Comparison of ENCODE assay signal across 11 cellular contexts in the genomic region with DNA sequence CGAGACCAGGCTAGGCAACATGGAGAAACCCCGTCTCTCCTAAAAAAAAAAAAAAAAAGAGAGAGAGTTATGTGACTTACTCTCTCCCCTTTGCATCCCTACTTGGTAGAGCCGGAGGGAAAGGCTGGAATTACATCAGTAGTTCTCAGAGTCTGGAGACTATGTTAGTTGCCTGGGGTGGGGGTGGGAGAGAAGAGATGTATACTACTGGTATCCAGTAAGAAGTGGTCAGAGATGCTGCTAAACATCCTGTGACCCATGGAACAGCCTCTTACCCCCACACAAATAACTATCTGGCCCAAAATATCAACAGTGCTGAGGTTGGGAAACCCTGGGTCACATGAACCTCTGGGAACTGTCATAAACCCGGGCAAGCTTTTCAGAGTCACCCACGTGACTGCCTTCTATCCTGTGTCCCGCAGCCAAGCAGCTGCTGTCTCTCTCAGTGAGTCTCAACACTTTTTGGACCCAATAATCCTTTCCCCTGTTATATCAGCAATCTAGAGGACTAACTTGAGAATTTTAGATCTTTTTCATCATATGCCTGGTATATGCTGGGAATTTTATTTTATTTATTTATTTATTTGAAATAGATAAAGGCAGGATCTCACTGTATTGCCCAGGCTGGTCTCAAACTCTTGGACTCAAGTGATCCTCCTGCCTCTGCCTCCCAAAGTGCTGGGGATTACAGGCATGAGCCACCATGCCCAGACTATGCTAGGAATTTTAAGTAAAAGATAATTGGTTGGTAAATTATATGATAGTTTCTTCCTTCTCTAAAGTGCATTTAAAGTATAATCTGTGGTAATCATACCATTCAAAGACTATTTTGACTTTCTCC. TPM values are rescaled to one million over a fixed set of nuclear protein-coding genes. Genes with fewer than 3 reads are reported as not detected.
DNase-seq lines count a peak whose midpoint lies in the region; ATAC-seq, FAIRE-seq and TF ChIP-seq lines count a peak whose summit lies in the region.
"Had no signal": no experiment of that assay in that cellular context is flagged by ENCODE, and none has a peak within 500 bp of the region (broad histone marks: within the 10 kb centered on the region; RNA-seq: fewer than 3 reads in every experiment).

No MANE protein-coding gene starts in this region.

- no peak for TF ChIP-seq RAD21 in HepG2 (CRISPR knock-in tag; IDR thresholded peaks at IDR 0.05)

- H3K27ac ChIP-seq in HepG2 (ENCODE audit: extremely low read length, insufficient read depth, low read length) (no peak overlapping the region), tibial nerve (peak overlapping the region in 2 of 4 donors; percentile 67 to 72)

- H3K9me3 ChIP-seq in HepG2 (ENCODE audit: low read length) (no peaks in the 10 kb centered on the region), tibial nerve (no peaks in the 10 kb centered on the region)

- TF ChIP-seq EP300 in HepG2 (IDR thresholded peaks at IDR 0.05; ENCODE audit: low read depth in 2 of 2, low read length in 2 of 2): no peak
- TF ChIP-seq EP300 in HepG2 (CRISPR knock-in tag; IDR thresholded peaks at IDR 0.05; ENCODE audit: borderline replicate concordance): no peak
- peak; percentile 60 to 75 for TF ChIP-seq EP300 in tibial nerve (IDR thresholded peaks at IDR 0.05)

- no peaks in the 10 kb centered on the region for H3K79me2 ChIP-seq in HepG2 (ENCODE audit: insufficient read depth, low read length)

- ATAC-seq in HepG2 (no peak), GM18520 (IDR thresholded peaks at IDR 0.05; ENCODE audit: unreplicated experiment) (no peak)

- intact Hi-C loops in HepG2 (cut with micrococcal nuclease; ENCODE audit: unreplicated experiment): no loop called here

- POLR2A ChIA-PET in HepG2 (lab: Yijun Ruan, JAX): interaction anchor here (1.2 to 1.4 kb wide), 2 partner anchors 8 to 9 kb away, joined by 7 to 11 read pairs; partner anchors contain the start of gene EIF1

- CTCF ChIA-PET in HepG2 (lab: Yijun Ruan, JAX; ENCODE audit: low intra/inter-chr PET ratio, low total read pairs): no interaction called here

- H3K36me3 ChIP-seq in HepG2 (replicated peaks in 1 of 2; ENCODE audit: control insufficient read depth in 1 of 2, insufficient read depth in 2 of 2, low read length in 2 of 2) (peaks cover 7 to 17% of the 10 kb centered on the region in 2 experiments), tibial nerve (peaks cover 4 to 33% (median 16%) of the 10 kb centered on the region in 3 donors)

- peaks cover 9% of the 10 kb centered on the region for H4K20me1 ChIP-seq in HepG2 (ENCODE audit: insufficient read depth, low read length)

- no peak for TF ChIP-seq CTCF in HepG2 (CRISPR knock-in tag; IDR thresholded peaks at IDR 0.05)
- no peak for TF ChIP-seq CTCF in tibial nerve (IDR thresholded peaks at IDR 0.05)

- DNase-seq in NCI-H82 (lab: John Stamatoyannopoulos, UW) (peak; percentile 36), NCI-H82 treated with DMSO at 0.1 percent for 48 hours (lab: John Stamatoyannopoulos, UW; ENCODE audit: unreplicated experiment) (no peak), cerebellum (ENCODE audit: low spot score) (peak; percentile 36), HepG2 (ENCODE audit: low spot score) (no peak), tibial nerve (ENCODE audit: low spot score in 2 of 2) (peak; percentile 54 to 87), NCI-H1092 (lab: John Stamatoyannopoulos, UW) (no peak)
- DNase-seq in NK-92 treated with Interleukin-12 subunit alpha and Interleukin-12 subunit beta, amount 100 ng/mL, for 24 hours (lab: John Stamatoyannopoulos, UW): no peak
- DNase-seq: activated CD4-positive, CD25-positive, alpha-beta regulatory T cell treated with anti-CD3 and anti-CD28 coated beads, Interleukin-2, amount 50 U/mL, for 72 hours; NCI-H2029 had no signal

- WGBS in HepG2 (ENCODE audit: low lambda C conversion rate): 22% methylated on average over 6 of the region's 6 CpGs
- 26 to 36% methylated on average over 6 of the region's 6 CpGs for WGBS in tibial nerve, 2 donors

- FAIRE-seq in HepG2 (lab: Jason Lieb, UNC): peak; percentile 46

- TF ChIP-seq POLR2A in HepG2 (IDR thresholded peaks at IDR 0.05; ENCODE audit: insufficient read depth in 1 of 2, low read depth in 2 of 2, low read length in 2 of 2) (no peak), tibial nerve (IDR thresholded peaks at IDR 0.05) (peak in 1 of 2 donors; percentile 17)

- no peak overlapping the region for H2AFZ ChIP-seq in HepG2 (ENCODE audit: low read length)

- no peak overlapping the region for H3K4me2 ChIP-seq in HepG2 (ENCODE audit: low read depth, low read length)

- H3K27me3 ChIP-seq in HepG2 (ENCODE audit: control insufficient read depth in 1 of 2, insufficient read depth in 2 of 2, low read length in 2 of 2): no peaks in the 10 kb centered on the region
- no peaks in the 10 kb centered on the region for H3K27me3 ChIP-seq in tibial nerve

- no peak overlapping the region for H3K4me3 ChIP-seq in HepG2 (replicated peaks in 1 of 3; ENCODE audit: insufficient read depth in 1 of 3, low read depth in 2 of 3, low read length in 3 of 3)
- no peak overlapping the region for H3K4me3 ChIP-seq in tibial nerve

- BruUV-seq in HepG2 (replicated peaks; lab: Mats Ljungman, UMichigan): no TSS peak

- no peaks in the 10 kb centered on the region for H3K4me1 ChIP-seq in HepG2 (ENCODE audit: insufficient read depth, low read length)
- peaks cover 0 to 33% (median 17%) of the 10 kb centered on the region in 4 donors for H3K4me1 ChIP-seq in tibial nerve

- H3K9ac ChIP-seq in HepG2 (ENCODE audit: insufficient read depth, low read depth, low read length): no peak overlapping the region

- in situ Hi-C loops in HepG2 (cut with HindIII; ENCODE audit: extremely low pct_ligation_motif_present, low pct_unique_long_range_greater_than_20kb): no loop called here

RNA-seq across cellular contexts. Expression of gene EIF1, which starts 8.7 kb away (rescaled TPM):
- total RNA-seq in cerebellum (79.5 TPM), HepG2 (2016; rRNA removed; fragmentation: Illumina TruSeq; extraction: Trizol) (147 and 199 TPM in 2 replicates), tibial nerve (100 to 1,000 TPM; 172 to 458 (median 243) TPM)
- 90.4 and 105 TPM in 2 replicates for total RNA-seq in HepG2 (2016; cell fraction: cytosol; rRNA removed; fragmentation: Illumina TruSeq; extraction: Trizol; ENCODE audit: low read depth)
- total RNA-seq in HepG2 (2016; cell fraction: insoluble cytoplasmic fraction; rRNA removed; fragmentation: Illumina TruSeq; extraction: Trizol): 134 and 191 TPM in 2 replicates
- 209 and 226 TPM in 2 replicates for total RNA-seq in HepG2 (2016; cell fraction: membrane; rRNA removed; fragmentation: Illumina TruSeq; extraction: Trizol)
- 237 and 265 TPM in 2 replicates for total RNA-seq in HepG2 (2016; cell fraction: nucleus; rRNA removed; fragmentation: Illumina TruSeq; extraction: Trizol)
- 388 and 517 TPM in 2 replicates for polyA plus RNA-seq in HepG2 (2011; rRNA removed)
- 157 and 242 TPM in 2 replicates for polyA plus RNA-seq in HepG2 (2011; cell fraction: cytosol; rRNA removed)
- 346 and 409 TPM in 2 replicates for polyA plus RNA-seq in HepG2 (2011; cell fraction: nucleus; rRNA removed)
- polyA plus RNA-seq in HepG2 (2012): 1,096 and 1,427 TPM in 2 replicates
- 537 and 540 TPM in 2 replicates for polyA plus RNA-seq in HepG2 (2016; cell fraction: cytosol; fragmentation: Illumina TruSeq; extraction: Trizol; ENCODE audit: low read depth)
- polyA plus RNA-seq in HepG2 (2016; cell fraction: insoluble cytoplasmic fraction; fragmentation: Illumina TruSeq; extraction: Trizol; ENCODE audit: low read depth): 606 and 702 TPM in 2 replicates
- 490 and 548 TPM in 2 replicates for polyA plus RNA-seq in HepG2 (2016; cell fraction: membrane; fragmentation: Illumina TruSeq; extraction: Trizol; ENCODE audit: low read depth)
- 691 and 695 TPM in 2 replicates for polyA plus RNA-seq in HepG2 (2016; cell fraction: nucleus; fragmentation: Illumina TruSeq; extraction: Trizol; ENCODE audit: insufficient read depth, low read depth)
- 70.2 and 87.8 TPM in 2 replicates for polyA minus RNA-seq in HepG2 (2011; rRNA and poly(A)+ RNA removed; ENCODE audit: low replicate concordance)
- polyA minus RNA-seq in HepG2 (2011; cell fraction: cytosol; rRNA and poly(A)+ RNA removed): 159 and 198 TPM in 2 replicates
- polyA minus RNA-seq in HepG2 (2011; cell fraction: nucleus; rRNA and poly(A)+ RNA removed): 333 and 395 TPM in 2 replicates

RNA-seq across cellular contexts. Expression of gene GAST, which starts 14.8 kb away (rescaled TPM):
- total RNA-seq in cerebellum (not detected), HepG2 (2016; rRNA removed; fragmentation: Illumina TruSeq; extraction: Trizol) (0.42 TPM in 1 of 2 replicates, not detected in the other), tibial nerve (not detected)
- not detected in 2 replicates for total RNA-seq in HepG2 (2016; cell fraction: cytosol; rRNA removed; fragmentation: Illumina TruSeq; extraction: Trizol; ENCODE audit: low read depth)
- total RNA-seq in HepG2 (2016; cell fraction: insoluble cytoplasmic fraction; rRNA removed; fragmentation: Illumina TruSeq; extraction: Trizol): 0.52 TPM in 1 of 2 replicates, not detected in the other
- not detected in 2 replicates for total RNA-seq in HepG2 (2016; cell fraction: membrane; rRNA removed; fragmentation: Illumina TruSeq; extraction: Trizol)
- total RNA-seq in HepG2 (2016; cell fraction: nucleus; rRNA removed; fragmentation: Illumina TruSeq; extraction: Trizol): 1.4 TPM in 1 of 2 replicates, not detected in the other
- polyA plus RNA-seq in HepG2 (2011; rRNA removed): 0.32 and 0.65 TPM in 2 replicates
- 0.32 and 0.93 TPM in 2 replicates for polyA plus RNA-seq in HepG2 (2011; cell fraction: cytosol; rRNA removed)
- polyA plus RNA-seq in HepG2 (2011; cell fraction: nucleus; rRNA removed): not detected in 2 replicates
- 0.56 and 4.9 TPM in 2 replicates for polyA plus RNA-seq in HepG2 (2012)
- not detected in 2 replicates for polyA plus RNA-seq in HepG2 (2016; cell fraction: cytosol; fragmentation: Illumina TruSeq; extraction: Trizol; ENCODE audit: low read depth)
- 1.1 TPM in 1 of 2 replicates, not detected in the other for polyA plus RNA-seq in HepG2 (2016; cell fraction: insoluble cytoplasmic fraction; fragmentation: Illumina TruSeq; extraction: Trizol; ENCODE audit: low read depth)
- polyA plus RNA-seq in HepG2 (2016; cell fraction: membrane; fragmentation: Illumina TruSeq; extraction: Trizol; ENCODE audit: low read depth): not detected in 2 replicates
- 1.4 TPM in 1 of 2 replicates, not detected in the other for polyA plus RNA-seq in HepG2 (2016; cell fraction: nucleus; fragmentation: Illumina TruSeq; extraction: Trizol; ENCODE audit: insufficient read depth, low read depth)
- polyA minus RNA-seq in HepG2 (2011; rRNA and poly(A)+ RNA removed; ENCODE audit: low replicate concordance): 0.58 TPM in 1 of 2 replicates, not detected in the other
- not detected in 2 replicates for polyA minus RNA-seq in HepG2 (2011; cell fraction: cytosol; rRNA and poly(A)+ RNA removed)
- polyA minus RNA-seq in HepG2 (2011; cell fraction: nucleus; rRNA and poly(A)+ RNA removed): not detected in 2 replicates
- total RNA-seq: mesothelial cell of epicardium had no signal

RNA-seq across cellular contexts. Expression of gene HAP1, which starts 37.1 kb away (rescaled TPM):
- total RNA-seq in cerebellum: 1.5 TPM
- total RNA-seq in HepG2 (2016; rRNA removed; fragmentation: Illumina TruSeq; extraction: Trizol): 0.07 and 0.08 TPM in 2 replicates
- not detected in 2 replicates for total RNA-seq in HepG2 (2016; cell fraction: cytosol; rRNA removed; fragmentation: Illumina TruSeq; extraction: Trizol; ENCODE audit: low read depth)
- total RNA-seq in HepG2 (2016; cell fraction: insoluble cytoplasmic fraction; rRNA removed; fragmentation: Illumina TruSeq; extraction: Trizol): 0.07 and 0.11 TPM in 2 replicates
- 0.03 TPM in 1 of 2 replicates, not detected in the other for total RNA-seq in HepG2 (2016; cell fraction: membrane; rRNA removed; fragmentation: Illumina TruSeq; extraction: Trizol)
- 0.12 TPM in 1 of 2 replicates, not detected in the other for total RNA-seq in HepG2 (2016; cell fraction: nucleus; rRNA removed; fragmentation: Illumina TruSeq; extraction: Trizol)
- polyA plus RNA-seq in HepG2 (2011; rRNA removed): 0.07 and 0.30 TPM in 2 replicates
- 0.07 and 0.08 TPM in 2 replicates for polyA plus RNA-seq in HepG2 (2011; cell fraction: cytosol; rRNA removed)
- polyA plus RNA-seq in HepG2 (2011; cell fraction: nucleus; rRNA removed): 1.1 TPM in 2 replicates
- 0.13 and 0.19 TPM in 2 replicates for polyA plus RNA-seq in HepG2 (2012)
- not detected in 2 replicates for polyA plus RNA-seq in HepG2 (2016; cell fraction: cytosol; fragmentation: Illumina TruSeq; extraction: Trizol; ENCODE audit: low read depth)
- 0.11 TPM in 1 of 2 replicates, not detected in the other for polyA plus RNA-seq in HepG2 (2016; cell fraction: insoluble cytoplasmic fraction; fragmentation: Illumina TruSeq; extraction: Trizol; ENCODE audit: low read depth)
- polyA plus RNA-seq in HepG2 (2016; cell fraction: membrane; fragmentation: Illumina TruSeq; extraction: Trizol; ENCODE audit: low read depth): not detected in 2 replicates
- 0.11 and 0.15 TPM in 2 replicates for polyA plus RNA-seq in HepG2 (2016; cell fraction: nucleus; fragmentation: Illumina TruSeq; extraction: Trizol; ENCODE audit: insufficient read depth, low read depth)
- polyA minus RNA-seq in HepG2 (2011; rRNA and poly(A)+ RNA removed; ENCODE audit: low replicate concordance): 0.07 TPM in 1 of 2 replicates, not detected in the other
- not detected in 2 replicates for polyA minus RNA-seq in HepG2 (2011; cell fraction: cytosol; rRNA and poly(A)+ RNA removed)
- 0.12 and 0.26 TPM in 2 replicates for polyA minus RNA-seq in HepG2 (2011; cell fraction: nucleus; rRNA and poly(A)+ RNA removed)
- total RNA-seq in tibial nerve: 1 to 10 TPM in 1 of 4 donors, under 1 TPM in 1, not detected in 2; 0.98 to 1.8 TPM

Comparison
In these comparisons a context has a peak if more than half of its experiments do, and no peak if none do; other contexts are left out.
1. DNase-seq: peak in NCI-H82 (single experiment), cerebellum (single experiment) and tibial nerve (2 of 2); none in NCI-H82 treated with DMSO at 0.1 percent for 48 hours (single experiment), HepG2 (single experiment), NK-92 treated with Interleukin-12 subunit alpha and Interleukin-12 subunit beta, amount 100 ng/mL, for 24 hours (single experiment) and NCI-H1092 (single experiment).